ENCODE assay signal across 8 cellular contexts in genomic region chr2:44167908-44168683, GRCh38. TPM values are rescaled to one million over a fixed set of nuclear protein-coding genes. Genes with fewer than 3 reads are reported as not detected.
DNase-seq lines count a peak whose midpoint lies in the region; TF ChIP-seq lines count a peak whose summit lies in the region.

No MANE protein-coding gene starts in this region.

- DNase-seq in G401 (ENCODE audit: low spot score), result peak; percentile 100
- peak; percentile 100 for DNase-seq in HCEC 1CT
- peak; percentile 100 for DNase-seq in MM.1S
- peak; percentile 100 for DNase-seq in SIG-M5 (lab: John Stamatoyannopoulos, UW)
- DNase-seq in activated gamma-delta T cell treated with anti-CD3 and anti-CD28 coated beads, Interleukin-2, amount 50 U/mL, for 16 hours (ENCODE audit: low read depth), result peak; percentile 95
- DNase-seq in fibroblast of villous mesenchyme (ENCODE audit: low read depth), result peak; percentile 100
- peak; percentile 94 for DNase-seq in nephron progenitor cell

- in situ Hi-C loops in G401 (cut with HindIII; ENCODE audit: low sequenced_read_pairs), result no loop called here

- peak overlapping the region; percentile 84 for H3K9ac ChIP-seq in MM.1S (ENCODE audit: low read length)

- H3K9me3 ChIP-seq in MM.1S (replicated peaks; ENCODE audit: insufficient read depth, low read length), result no peaks in the 10 kb centered on the region

- H3K4me1 Mint-ChIP-seq in nephron progenitor cell, result peaks cover 22% of the 10 kb centered on the region
- peaks cover 37% of the 10 kb centered on the region for H3K4me1 Mint-ChIP-seq in stimulated activated naive CD8-positive, alpha-beta T cell treated with anti-CD3 and anti-CD28 coated beads, Interleukin-15, Interleukin-2, amounts not matched to agents 100 ng/mL and 50 ng/mL, for 24 hours (ENCODE audit: low read depth)

- peaks cover 7% of the 10 kb centered on the region for H3K27me3 Mint-ChIP-seq in nephron progenitor cell (ENCODE audit: low read depth, poor library complexity)
- H3K27me3 Mint-ChIP-seq in stimulated activated naive CD8-positive, alpha-beta T cell treated with anti-CD3 and anti-CD28 coated beads, Interleukin-15, Interleukin-2, amounts not matched to agents 100 ng/mL and 50 ng/mL, for 24 hours, result no peaks in the 10 kb centered on the region

- peaks cover 10% of the 10 kb centered on the region; the same call in 1 of the 2 replicates for H4K20me1 ChIP-seq in MM.1S (ENCODE audit: insufficient read depth, low read length)

- peak overlapping the region; percentile 100 for H3K4me3 Mint-ChIP-seq in nephron progenitor cell
- peak overlapping the region; percentile 98 for H3K4me3 Mint-ChIP-seq in stimulated activated naive CD8-positive, alpha-beta T cell treated with anti-CD3 and anti-CD28 coated beads, Interleukin-15, Interleukin-2, amounts not matched to agents 100 ng/mL and 50 ng/mL, for 24 hours

- no peaks in the 10 kb centered on the region for H3K9me2 ChIP-seq in MM.1S (replicated peaks; ENCODE audit: insufficient read depth, low read length)

- peaks cover 19% of the 10 kb centered on the region for H3K36me3 Mint-ChIP-seq in nephron progenitor cell (ENCODE audit: low read depth)
- H3K36me3 Mint-ChIP-seq in stimulated activated naive CD8-positive, alpha-beta T cell treated with anti-CD3 and anti-CD28 coated beads, Interleukin-15, Interleukin-2, amounts not matched to agents 100 ng/mL and 50 ng/mL, for 24 hours (ENCODE audit: low read depth), result peaks cover 11% of the 10 kb centered on the region

- H3K9me3 Mint-ChIP-seq in nephron progenitor cell, result peaks cover 35% of the 10 kb centered on the region
- H3K9me3 Mint-ChIP-seq in stimulated activated naive CD8-positive, alpha-beta T cell treated with anti-CD3 and anti-CD28 coated beads, Interleukin-15, Interleukin-2, amounts not matched to agents 100 ng/mL and 50 ng/mL, for 24 hours, result peaks cover 3% of the 10 kb centered on the region

- H3K79me2 ChIP-seq in MM.1S (ENCODE audit: low read length), result peaks cover 44% of the 10 kb centered on the region

- H3K4me3 ChIP-seq in MM.1S (ENCODE audit: low read length) (peak overlapping the region; percentile 65), fibroblast of villous mesenchyme (ENCODE audit: low read depth, low read length) (peak overlapping the region; percentile 87)

- H3K36me3 ChIP-seq in MM.1S (replicated peaks; ENCODE audit: insufficient read depth, low read length), result no peaks in the 10 kb centered on the region

- H3K4me1 ChIP-seq in MM.1S (ENCODE audit: low read length), result 0 out of 2 replicates have a peak, but pooled peaks cover 5% of the 10 kb centered on the region

- H3F3A ChIP-seq in MM.1S (ENCODE audit: insufficient read depth, low read length), result peaks cover 15% of the 10 kb centered on the region; the same call in 1 of the 2 replicates

- peak overlapping the region; percentile 54 for H2AFZ ChIP-seq in MM.1S (ENCODE audit: low read length)

- H3K27ac ChIP-seq in MM.1S (ENCODE audit: low read length), result peak overlapping the region; percentile 91

- peak overlapping the region; percentile 99 for H3K27ac Mint-ChIP-seq in nephron progenitor cell
- peak overlapping the region; percentile 96 for H3K27ac Mint-ChIP-seq in stimulated activated naive CD8-positive, alpha-beta T cell treated with anti-CD3 and anti-CD28 coated beads, Interleukin-15, Interleukin-2, amounts not matched to agents 100 ng/mL and 50 ng/mL, for 24 hours

- TF ChIP-seq CTCF in MM.1S (IDR thresholded peaks at IDR 0.05; ENCODE audit: low read length), result no peak
- TF ChIP-seq CTCF in fibroblast of villous mesenchyme (IDR thresholded peaks at IDR 0.05; ENCODE audit: insufficient read depth, low read depth, low read length), result no peak
- no peak for TF ChIP-seq CTCF in nephron progenitor cell (IDR thresholded peaks at IDR 0.05)

- H3K4me2 ChIP-seq in MM.1S (ENCODE audit: low read depth, low read length), result peak overlapping the region; percentile 87

- H3K27me3 ChIP-seq in MM.1S (replicated peaks; ENCODE audit: insufficient read depth, low read length), result no peaks in the 10 kb centered on the region

RNA-seq across cellular contexts. Expression of gene PPM1B, which starts 0.6 kb away (rescaled TPM):
- 29.8 and 31.9 TPM in 2 replicates for total RNA-seq in G401 (2014; rRNA removed; shearing (Covaris generic))
- total RNA-seq in fibroblast of villous mesenchyme, result 20.6 and 25.9 TPM in 2 replicates

Comparison
In these comparisons a context has a peak if more than half of its experiments do, and no peak if none do; other contexts are left out.
1. Peak in every context shown above with its lines: DNase-seq, H3K4me3 ChIP-seq and H3K27ac ChIP-seq.